1 cellular context compared by ENCODE assay signal in the genomic region with DNA sequence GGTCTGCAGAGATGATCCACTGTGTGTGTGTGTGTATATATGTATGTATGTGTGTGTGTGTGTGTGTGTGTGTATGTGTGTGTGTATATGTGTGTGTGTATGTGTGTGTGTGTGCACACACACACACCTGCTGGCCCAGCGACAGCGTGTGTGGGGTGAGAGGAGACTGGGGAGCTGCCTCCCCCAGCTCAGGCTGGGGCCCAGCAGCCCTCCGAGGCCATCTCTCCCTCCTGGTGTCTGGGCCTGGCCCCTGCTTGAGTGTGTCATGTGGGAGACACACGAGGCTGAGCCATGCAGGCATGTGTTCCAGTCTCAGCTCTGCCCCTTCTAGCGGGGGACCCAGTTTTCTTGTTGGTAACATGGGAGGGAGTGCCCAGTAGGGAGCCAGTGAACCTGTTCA.
TF ChIP-seq lines count a peak whose summit lies in the region.

No MANE protein-coding gene starts in this region.

TF ChIP-seq in HepG2, 621 proteins besides CTCF, POLR2A, EP300 and RAD21 (continues in another document):
- TF ChIP-seq ZNF7 (CRISPR knock-in tag; IDR thresholded peaks at IDR 0.05) (no peak), HOXA9 (CRISPR knock-in tag; IDR thresholded peaks at IDR 0.05; ENCODE audit: borderline replicate concordance) (0 out of 2 replicates have a peak, but pooled peaks have one; percentile 31), ZNF782 (CRISPR knock-in tag; IDR thresholded peaks at IDR 0.05; ENCODE audit: borderline replicate concordance) (no peak), ZNF598 (CRISPR knock-in tag; IDR thresholded peaks at IDR 0.05; ENCODE audit: borderline replicate concordance) (no peak), ZNF296 (CRISPR knock-in tag; conservative IDR thresholded peaks at IDR 0.05) (no peak), HOXA3 (CRISPR knock-in tag; IDR thresholded peaks at IDR 0.05) (peak; percentile 24; the same call in 1 of the 2 replicates), PAX8 (CRISPR knock-in tag; IDR thresholded peaks at IDR 0.05; ENCODE audit: borderline replicate concordance) (no peak), ZNF431 (CRISPR knock-in tag; IDR thresholded peaks at IDR 0.05; ENCODE audit: borderline replicate concordance, low read depth) (0 out of 2 replicates have a peak, but pooled peaks have one; percentile 9), JUNB (CRISPR knock-in tag; IDR thresholded peaks at IDR 0.05; ENCODE audit: borderline replicate concordance) (no peak), ZHX1 (CRISPR knock-in tag; IDR thresholded peaks at IDR 0.05; ENCODE audit: low read depth) (0 out of 2 replicates have a peak, but pooled peaks have one; percentile 29), ZFX (CRISPR knock-in tag; IDR thresholded peaks at IDR 0.05; ENCODE audit: low read depth) (peak; percentile 7), HBP1 (CRISPR knock-in tag; IDR thresholded peaks at IDR 0.05; ENCODE audit: low read depth) (no peak), ZNF407 (CRISPR knock-in tag; IDR thresholded peaks at IDR 0.05; ENCODE audit: not compliant biosample characterization) (no peak), ZNF724P (CRISPR knock-in tag; IDR thresholded peaks at IDR 0.05; ENCODE audit: borderline replicate concordance) (0 out of 2 replicates have a peak, but pooled peaks have one; percentile 48), ZNF687 (CRISPR knock-in tag; IDR thresholded peaks at IDR 0.05) (no peak; the same call in 1 of the 2 replicates), ZNF775 (CRISPR knock-in tag; IDR thresholded peaks at IDR 0.05; ENCODE audit: borderline replicate concordance) (0 out of 2 replicates have a peak, but pooled peaks have one; percentile 19), ZNF468 (CRISPR knock-in tag; IDR thresholded peaks at IDR 0.05) (0 out of 2 replicates have a peak, but pooled peaks have one; percentile 66), POLR2AphosphoS5 (IDR thresholded peaks at IDR 0.05; ENCODE audit: low read depth, low read length) (0 out of 2 replicates have a peak, but pooled peaks have one; percentile 10), BORCS8-MEF2B (CRISPR knock-in tag; IDR thresholded peaks at IDR 0.05) (no peak), JUND (CRISPR knock-in tag; IDR thresholded peaks at IDR 0.05) (no peak)
- TF ChIP-seq, protein P1, sequence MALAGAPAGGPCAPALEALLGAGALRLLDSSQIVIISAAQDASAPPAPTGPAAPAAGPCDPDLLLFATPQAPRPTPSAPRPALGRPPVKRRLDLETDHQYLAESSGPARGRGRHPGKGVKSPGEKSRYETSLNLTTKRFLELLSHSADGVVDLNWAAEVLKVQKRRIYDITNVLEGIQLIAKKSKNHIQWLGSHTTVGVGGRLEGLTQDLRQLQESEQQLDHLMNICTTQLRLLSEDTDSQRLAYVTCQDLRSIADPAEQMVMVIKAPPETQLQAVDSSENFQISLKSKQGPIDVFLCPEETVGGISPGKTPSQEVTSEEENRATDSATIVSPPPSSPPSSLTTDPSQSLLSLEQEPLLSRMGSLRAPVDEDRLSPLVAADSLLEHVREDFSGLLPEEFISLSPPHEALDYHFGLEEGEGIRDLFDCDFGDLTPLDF (CRISPR knock-in tag; IDR thresholded peaks at IDR 0.05) = no peak
- TF ChIP-seq, protein P2, sequence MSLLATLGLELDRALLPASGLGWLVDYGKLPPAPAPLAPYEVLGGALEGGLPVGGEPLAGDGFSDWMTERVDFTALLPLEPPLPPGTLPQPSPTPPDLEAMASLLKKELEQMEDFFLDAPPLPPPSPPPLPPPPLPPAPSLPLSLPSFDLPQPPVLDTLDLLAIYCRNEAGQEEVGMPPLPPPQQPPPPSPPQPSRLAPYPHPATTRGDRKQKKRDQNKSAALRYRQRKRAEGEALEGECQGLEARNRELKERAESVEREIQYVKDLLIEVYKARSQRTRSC (CRISPR knock-in tag; IDR thresholded peaks at IDR 0.05; ENCODE audit: low read depth) = no peak
- TF ChIP-seq, protein P3, sequence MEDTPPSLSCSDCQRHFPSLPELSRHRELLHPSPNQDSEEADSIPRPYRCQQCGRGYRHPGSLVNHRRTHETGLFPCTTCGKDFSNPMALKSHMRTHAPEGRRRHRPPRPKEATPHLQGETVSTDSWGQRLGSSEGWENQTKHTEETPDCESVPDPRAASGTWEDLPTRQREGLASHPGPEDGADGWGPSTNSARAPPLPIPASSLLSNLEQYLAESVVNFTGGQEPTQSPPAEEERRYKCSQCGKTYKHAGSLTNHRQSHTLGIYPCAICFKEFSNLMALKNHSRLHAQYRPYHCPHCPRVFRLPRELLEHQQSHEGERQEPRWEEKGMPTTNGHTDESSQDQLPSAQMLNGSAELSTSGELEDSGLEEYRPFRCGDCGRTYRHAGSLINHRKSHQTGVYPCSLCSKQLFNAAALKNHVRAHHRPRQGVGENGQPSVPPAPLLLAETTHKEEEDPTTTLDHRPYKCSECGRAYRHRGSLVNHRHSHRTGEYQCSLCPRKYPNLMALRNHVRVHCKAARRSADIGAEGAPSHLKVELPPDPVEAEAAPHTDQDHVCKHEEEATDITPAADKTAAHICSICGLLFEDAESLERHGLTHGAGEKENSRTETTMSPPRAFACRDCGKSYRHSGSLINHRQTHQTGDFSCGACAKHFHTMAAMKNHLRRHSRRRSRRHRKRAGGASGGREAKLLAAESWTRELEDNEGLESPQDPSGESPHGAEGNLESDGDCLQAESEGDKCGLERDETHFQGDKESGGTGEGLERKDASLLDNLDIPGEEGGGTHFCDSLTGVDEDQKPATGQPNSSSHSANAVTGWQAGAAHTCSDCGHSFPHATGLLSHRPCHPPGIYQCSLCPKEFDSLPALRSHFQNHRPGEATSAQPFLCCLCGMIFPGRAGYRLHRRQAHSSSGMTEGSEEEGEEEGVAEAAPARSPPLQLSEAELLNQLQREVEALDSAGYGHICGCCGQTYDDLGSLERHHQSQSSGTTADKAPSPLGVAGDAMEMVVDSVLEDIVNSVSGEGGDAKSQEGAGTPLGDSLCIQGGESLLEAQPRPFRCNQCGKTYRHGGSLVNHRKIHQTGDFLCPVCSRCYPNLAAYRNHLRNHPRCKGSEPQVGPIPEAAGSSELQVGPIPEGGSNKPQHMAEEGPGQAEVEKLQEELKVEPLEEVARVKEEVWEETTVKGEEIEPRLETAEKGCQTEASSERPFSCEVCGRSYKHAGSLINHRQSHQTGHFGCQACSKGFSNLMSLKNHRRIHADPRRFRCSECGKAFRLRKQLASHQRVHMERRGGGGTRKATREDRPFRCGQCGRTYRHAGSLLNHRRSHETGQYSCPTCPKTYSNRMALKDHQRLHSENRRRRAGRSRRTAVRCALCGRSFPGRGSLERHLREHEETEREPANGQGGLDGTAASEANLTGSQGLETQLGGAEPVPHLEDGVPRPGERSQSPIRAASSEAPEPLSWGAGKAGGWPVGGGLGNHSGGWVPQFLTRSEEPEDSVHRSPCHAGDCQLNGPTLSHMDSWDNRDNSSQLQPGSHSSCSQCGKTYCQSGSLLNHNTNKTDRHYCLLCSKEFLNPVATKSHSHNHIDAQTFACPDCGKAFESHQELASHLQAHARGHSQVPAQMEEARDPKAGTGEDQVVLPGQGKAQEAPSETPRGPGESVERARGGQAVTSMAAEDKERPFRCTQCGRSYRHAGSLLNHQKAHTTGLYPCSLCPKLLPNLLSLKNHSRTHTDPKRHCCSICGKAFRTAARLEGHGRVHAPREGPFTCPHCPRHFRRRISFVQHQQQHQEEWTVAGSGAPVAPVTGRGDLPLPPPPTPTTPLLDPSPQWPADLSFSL (CRISPR knock-in tag; IDR thresholded peaks at IDR 0.05) = peak; percentile 81
